14 cellular contexts compared by ENCODE assay signal in genomic region chr5:5521478-5521877, GRCh38.
DNase-seq lines count a peak whose midpoint lies in the region; ATAC-seq and TF ChIP-seq lines count a peak whose summit lies in the region.
"Had no signal": no experiment of that assay in that cellular context is flagged by ENCODE, and none has a peak within 500 bp of the region (broad histone marks: within the 10 kb centered on the region; RNA-seq: fewer than 3 reads in every experiment).

No MANE protein-coding gene starts in this region.

- no peaks in the 10 kb centered on the region for H3K9me3 Mint-ChIP-seq in natural killer cell
- no peaks in the 10 kb centered on the region for H3K9me3 Mint-ChIP-seq in natural killer cell treated with Interleukin-12 subunit alpha and Interleukin-12 subunit beta and Interleukin-15 and Interleukin-18, amount 100 ng/mL, for 72 hours
- peaks cover 10% of the 10 kb centered on the region for H3K9me3 Mint-ChIP-seq in activated T-helper 17 cell treated with anti-CD3 and anti-CD28 coated beads, Interleukin-2, amount 50 U/mL, for 72 hours

- no peaks in the 10 kb centered on the region for H3K27me3 ChIP-seq in HUES6 (ENCODE audit: control insufficient read depth, insufficient read depth, low read length)
- H3K27me3 ChIP-seq: BE2C had no signal

- H3K4me3 Mint-ChIP-seq in natural killer cell, result no peak overlapping the region
- H3K4me3 Mint-ChIP-seq in natural killer cell treated with Interleukin-12 subunit alpha and Interleukin-12 subunit beta and Interleukin-15 and Interleukin-18, amount 100 ng/mL, for 72 hours, result no peak overlapping the region
- H3K4me3 Mint-ChIP-seq in activated T-helper 17 cell treated with anti-CD3 and anti-CD28 coated beads, Interleukin-2, amount 50 U/mL, for 72 hours, result no peak overlapping the region

- TF ChIP-seq CTCF in natural killer cell (IDR thresholded peaks at IDR 0.05), result no peak

- H3K4me3 ChIP-seq in HUES6 (ENCODE audit: low read depth, low read length), result no peak overlapping the region

- peak overlapping the region; percentile 19 to 68 for H3K27ac Mint-ChIP-seq in natural killer cell
- peak overlapping the region in 1 of 2 donors; percentile 74 for H3K27ac Mint-ChIP-seq in natural killer cell treated with Interleukin-12 subunit alpha and Interleukin-12 subunit beta and Interleukin-15 and Interleukin-18, amount 100 ng/mL, for 72 hours
- no peak overlapping the region for H3K27ac Mint-ChIP-seq in activated T-helper 17 cell treated with anti-CD3 and anti-CD28 coated beads, Interleukin-2, amount 50 U/mL, for 72 hours

- H3K9ac ChIP-seq in HUES6 (ENCODE audit: low read length), result peak overlapping the region; percentile 75

- H3K4me1 ChIP-seq in HUES6 (ENCODE audit: control insufficient read depth, insufficient read depth, low read length), result peaks cover 25% of the 10 kb centered on the region
- H3K4me1 ChIP-seq: BE2C had no signal

- intact Hi-C loops in natural killer cell (cut with micrococcal nuclease), result no loop called here

- H3K27me3 Mint-ChIP-seq in natural killer cell (ENCODE audit: low read depth in 2 of 2), result peaks cover 0 to 7% of the 10 kb centered on the region in 2 donors
- H3K27me3 Mint-ChIP-seq in natural killer cell treated with Interleukin-12 subunit alpha and Interleukin-12 subunit beta and Interleukin-15 and Interleukin-18, amount 100 ng/mL, for 72 hours, result peaks cover 9 to 10% of the 10 kb centered on the region in 2 donors
- peaks cover 7% of the 10 kb centered on the region for H3K27me3 Mint-ChIP-seq in activated T-helper 17 cell treated with anti-CD3 and anti-CD28 coated beads, Interleukin-2, amount 50 U/mL, for 72 hours

- no peaks in the 10 kb centered on the region for H3K36me3 ChIP-seq in HUES6 (ENCODE audit: control insufficient read depth, insufficient read depth, low read length)
- H3K36me3 ChIP-seq: BE2C had no signal

- H3K4me1 Mint-ChIP-seq in natural killer cell, result peaks cover 13 to 17% of the 10 kb centered on the region in 2 donors
- H3K4me1 Mint-ChIP-seq in natural killer cell treated with Interleukin-12 subunit alpha and Interleukin-12 subunit beta and Interleukin-15 and Interleukin-18, amount 100 ng/mL, for 72 hours (ENCODE audit: low read depth in 2 of 2), result peaks cover 14 to 17% of the 10 kb centered on the region in 2 donors
- H3K4me1 Mint-ChIP-seq in activated T-helper 17 cell treated with anti-CD3 and anti-CD28 coated beads, Interleukin-2, amount 50 U/mL, for 72 hours, result peaks cover 20% of the 10 kb centered on the region

- no peak for ATAC-seq in natural killer cell
- ATAC-seq in natural killer cell treated with Interleukin-12 subunit alpha and Interleukin-12 subunit beta and Interleukin-15 and Interleukin-18, amount 100 ng/mL, for 72 hours, result no peak
- peak; percentile 28 for ATAC-seq in activated T-helper 17 cell treated with anti-CD3 and anti-CD28 coated beads, Interleukin-2, amount 50 U/mL, for 72 hours (replicated peaks)
- ATAC-seq: HepG2 had no signal

- H3K36me3 Mint-ChIP-seq in natural killer cell, result no peaks in the 10 kb centered on the region
- peaks cover 5% of the 10 kb centered on the region for H3K36me3 Mint-ChIP-seq in natural killer cell treated with Interleukin-12 subunit alpha and Interleukin-12 subunit beta and Interleukin-15 and Interleukin-18, amount 100 ng/mL, for 72 hours
- no peaks in the 10 kb centered on the region for H3K36me3 Mint-ChIP-seq in activated T-helper 17 cell treated with anti-CD3 and anti-CD28 coated beads, Interleukin-2, amount 50 U/mL, for 72 hours (ENCODE audit: low read depth)

- peaks cover 3% of the 10 kb centered on the region; the same call in 1 of the 2 replicates for H3K9me3 ChIP-seq in HUES6 (ENCODE audit: control insufficient read depth, insufficient read depth, low read depth, low read length)
- H3K9me3 ChIP-seq: BE2C had no signal

- H3K27ac ChIP-seq in HUES6 (ENCODE audit: low read depth, low read length), result peak overlapping the region; percentile 92
- H3K27ac ChIP-seq: C4-2B had no signal

- DNase-seq in natural killer cell (no peak), DMS79 treated with DMSO at 0.1 percent for 48 hours (lab: John Stamatoyannopoulos, UW) (no peak), hippocampal formation (lab: John Stamatoyannopoulos, UW) (no peak), kidney tubule cell (ENCODE audit: low spot score) (no peak)
- no peak for DNase-seq in natural killer cell treated with Interleukin-12 subunit alpha and Interleukin-12 subunit beta and Interleukin-15 and Interleukin-18, amount 100 ng/mL, for 72 hours (ENCODE audit: low spot score)
- DNase-seq: BE2C; CD4-positive, alpha-beta memory T cell; DMS79; EL; GDM1 had no signal
